8 cellular contexts compared by ENCODE assay signal in genomic region chr2:73292906-73293533, GRCh38. TPM values are rescaled to one million over a fixed set of nuclear protein-coding genes. Genes with fewer than 3 reads are reported as not detected.
DNase-seq lines count a peak whose midpoint lies in the region; FAIRE-seq and TF ChIP-seq lines count a peak whose summit lies in the region.

No MANE protein-coding gene starts in this region.

- no peak for FAIRE-seq in frontal cortex (lab: Jason Lieb, UNC)

- DNase-seq in AG09309 (ENCODE audit: low read depth) = no peak
- DNase-seq in H7 = peak; percentile 79
- DNase-seq in activated CD4-positive, alpha-beta memory T cell treated with anti-CD3 and anti-CD28 coated beads for 36 hours = peak; percentile 23
- peak; percentile 23 for DNase-seq in germinal center (ENCODE audit: low spot score)
- peak; percentile 7 for DNase-seq in stimulated activated CD4-positive, alpha-beta T cell treated with anti-CD3 and anti-CD28 coated beads, Interleukin-1b, Interleukin-23, amount 100 ng/mL, for 48 hours
- no peak for DNase-seq in frontal cortex (ENCODE audit: low spot score in 2 of 2)
- DNase-seq in posterior vena cava (ENCODE audit: low spot score) = no peak
- no peak for DNase-seq in NCI-H446 treated with DMSO at 0.1 percent for 48 hours (lab: John Stamatoyannopoulos, UW)

- POLR2A ChIA-PET in activated CD4-positive, alpha-beta memory T cell treated with anti-CD3 and anti-CD28 coated beads for 36 hours (lab: Charles Lee) = interaction anchor here (1.2 to 2.0 kb wide), 2 partner anchors 60 to 93 kb away, joined by 4 to 6 read pairs; partner anchors contain the start of genes ALMS1, CCT7 and PRADC1

- CTCF ChIA-PET in activated CD4-positive, alpha-beta memory T cell treated with anti-CD3 and anti-CD28 coated beads for 36 hours (lab: Charles Lee) = interaction anchor here (1.0 to 6.5 kb wide), 3 partner anchors 8 to 93 kb away, joined by 6 to 70 read pairs (median 6); partner anchors contain the start of genes ALMS1, CCT7, FBXO41 and PRADC1

- H3K27me3 Mint-ChIP-seq in activated CD4-positive, alpha-beta memory T cell treated with anti-CD3 and anti-CD28 coated beads for 36 hours = peaks cover 65% of the 10 kb centered on the region

- intact Hi-C loops in activated CD4-positive, alpha-beta memory T cell treated with anti-CD3 and anti-CD28 coated beads for 36 hours (cut with micrococcal nuclease) = loop anchor here (1.0 to 5.0 kb wide), 6 partner anchors 9 to 116 kb away; partner anchors contain the start of genes ALMS1, CCT7, FBXO41 and SMYD5
- intact Hi-C loops in posterior vena cava (cut with DNase I) = no loop called here

- H3K27me3 ChIP-seq in H7 (ENCODE audit: control insufficient read depth, insufficient read depth, low read length) = peaks cover 88% of the 10 kb centered on the region

- peak overlapping the region; percentile 68 for H3K4me3 Mint-ChIP-seq in activated CD4-positive, alpha-beta memory T cell treated with anti-CD3 and anti-CD28 coated beads for 36 hours

- peaks cover 7% of the 10 kb centered on the region for H3K4me1 Mint-ChIP-seq in activated CD4-positive, alpha-beta memory T cell treated with anti-CD3 and anti-CD28 coated beads for 36 hours (ENCODE audit: low read depth)

- no peaks in the 10 kb centered on the region for H3K36me3 Mint-ChIP-seq in activated CD4-positive, alpha-beta memory T cell treated with anti-CD3 and anti-CD28 coated beads for 36 hours

- TF ChIP-seq CTCF in AG09309 (IDR thresholded peaks at IDR 0.05; ENCODE audit: control insufficient read depth, insufficient read depth, low read depth, low read length, missing control alignments) = no peak

- H3K27ac Mint-ChIP-seq in activated CD4-positive, alpha-beta memory T cell treated with anti-CD3 and anti-CD28 coated beads for 36 hours = no peak overlapping the region

- H3K36me3 ChIP-seq in H7 (replicated peaks; ENCODE audit: control insufficient read depth, insufficient read depth, low read length) = no peaks in the 10 kb centered on the region

- H3K4me3 ChIP-seq in AG09309 (ENCODE audit: control insufficient read depth, low read depth, low read length) (peak overlapping the region; percentile 22), H7 (ENCODE audit: insufficient read depth, low read depth, low read length) (peak overlapping the region; percentile 50)

- H3K9me3 Mint-ChIP-seq in activated CD4-positive, alpha-beta memory T cell treated with anti-CD3 and anti-CD28 coated beads for 36 hours = no peaks in the 10 kb centered on the region

RNA-seq across cellular contexts. Expression of gene EGR4, which starts 0.3 kb away (rescaled TPM):
- 0.04 TPM in 1 of 2 replicates, not detected in the other for total RNA-seq in H7 (2014; rRNA removed; shearing (Covaris generic))
- under 1 TPM; 0.24 to 0.34 TPM for total RNA-seq in activated CD4-positive, alpha-beta memory T cell treated with anti-CD3 and anti-CD28 coated beads for 36 hours
- total RNA-seq in frontal cortex = not detected
- not detected for total RNA-seq in posterior vena cava

RNA-seq across cellular contexts. Expression of gene FBXO41, which starts 8.7 kb away (rescaled TPM):
- total RNA-seq in H7 (2014; rRNA removed; shearing (Covaris generic)) = 2.3 and 3.7 TPM in 2 replicates
- total RNA-seq in activated CD4-positive, alpha-beta memory T cell treated with anti-CD3 and anti-CD28 coated beads for 36 hours = 10 to 100 TPM; 15.2 to 15.6 TPM
- total RNA-seq in frontal cortex (20.0 TPM), posterior vena cava (1 to 10 TPM; 1.4 to 1.8 TPM)

RNA-seq across cellular contexts. Expression of gene CCT7, which starts 58.9 kb away (rescaled TPM):
- total RNA-seq in H7 (2014; rRNA removed; shearing (Covaris generic)) = 474 and 529 TPM in 2 replicates
- 100 to 1,000 TPM; 499 to 541 TPM for total RNA-seq in activated CD4-positive, alpha-beta memory T cell treated with anti-CD3 and anti-CD28 coated beads for 36 hours
- total RNA-seq in frontal cortex (214 TPM), posterior vena cava (100 to 1,000 TPM; 190 to 234 TPM)

RNA-seq across cellular contexts. Expression of gene PRADC1, which starts 60.0 kb away (rescaled TPM):
- total RNA-seq in H7 (2014; rRNA removed; shearing (Covaris generic)) = 17.7 and 19.6 TPM in 2 replicates
- 10 to 100 TPM; 12.9 to 13.6 TPM for total RNA-seq in activated CD4-positive, alpha-beta memory T cell treated with anti-CD3 and anti-CD28 coated beads for 36 hours
- total RNA-seq in frontal cortex (7.3 TPM), posterior vena cava (10 to 100 TPM; 16.8 to 23.5 TPM)

Comparison
In these comparisons a context has a peak if more than half of its experiments do, and no peak if none do; other contexts are left out.
1. DNase-seq: peak in H7 (single experiment), activated CD4-positive, alpha-beta memory T cell treated with anti-CD3 and anti-CD28 coated beads for 36 hours (single experiment), germinal center (single experiment) and stimulated activated CD4-positive, alpha-beta T cell treated with anti-CD3 and anti-CD28 coated beads, Interleukin-1b, Interleukin-23, amount 100 ng/mL, for 48 hours (single experiment); none in AG09309 (single experiment), frontal cortex (0 of 2), posterior vena cava (single experiment) and NCI-H446 treated with DMSO at 0.1 percent for 48 hours (single experiment).